In genomic region chr12:88132387-88132786, GRCh38 we compare ENCODE assay signal across 18 cellular contexts. TPM values are rescaled to one million over a fixed set of nuclear protein-coding genes. Genes with fewer than 3 reads are reported as not detected.
DNase-seq lines count a peak whose midpoint lies in the region; ATAC-seq, FAIRE-seq and TF ChIP-seq lines count a peak whose summit lies in the region.
"Had no signal": no experiment of that assay in that cellular context is flagged by ENCODE, and none has a peak within 500 bp of the region (broad histone marks: within the 10 kb centered on the region; RNA-seq: fewer than 3 reads in every experiment).

No MANE protein-coding gene starts in this region.

- no peak overlapping the region for H3K4me2 ChIP-seq in MM.1S (ENCODE audit: low read depth, low read length)
- no peak overlapping the region for H3K4me2 ChIP-seq in endothelial cell of umbilical vein (ENCODE audit: insufficient read depth, low read length)
- H3K4me2 ChIP-seq: BLaER1 treated with 17β-estradiol and CSF1 and Interleukin-3, amounts not matched to agents 10 nM and 100 nM had no signal

- peaks cover 21% of the 10 kb centered on the region for H3K36me3 Mint-ChIP-seq in activated CD4-positive, alpha-beta T cell treated with anti-CD3 and anti-CD28 coated beads, Interleukin-2, amount 10 ng/mL, durations not matched to agents 7 days and 5 days (ENCODE audit: low read depth)
- H3K36me3 Mint-ChIP-seq in osteocyte (ENCODE audit: unreplicated experiment), result peaks cover 18% of the 10 kb centered on the region

- no peak for DNase-seq in activated CD4-positive, alpha-beta T cell treated with anti-CD3 and anti-CD28 coated beads, Interleukin-2, amount 10 ng/mL, durations not matched to agents 7 days and 5 days
- no peak for DNase-seq in activated CD4-positive, alpha-beta T cell treated with anti-CD3 and anti-CD28 coated beads for 4 hours
- peak; percentile 10 for DNase-seq in MM.1S
- no peak for DNase-seq in endothelial cell of umbilical vein (ENCODE audit: low read depth, low spot score)
- no peak for DNase-seq in osteocyte (ENCODE audit: extremely low spot score, unreplicated experiment)
- DNase-seq in activated CD8-positive, alpha-beta memory T cell treated with anti-CD3 and anti-CD28 coated beads for 24 hours, result no peak
- no peak for DNase-seq in H4 (ENCODE audit: low spot score)
- DNase-seq: 8988T, KBM-7, MG63, NCI-H1105, NCI-H187, NCI-H446 treated with DMSO at 0.1 percent for 48 hours, NCI-H774, Peyer's patch, SHP77 had no signal

- peak; percentile 47 for FAIRE-seq in endothelial cell of umbilical vein (lab: Jason Lieb, UNC)

- H3K79me2 ChIP-seq in MM.1S (ENCODE audit: low read length), result no peaks in the 10 kb centered on the region
- no peaks in the 10 kb centered on the region for H3K79me2 ChIP-seq in endothelial cell of umbilical vein (ENCODE audit: control insufficient read depth, insufficient read depth, low read length)

- no peak for ATAC-seq in GM21786 (IDR thresholded peaks at IDR 0.05; ENCODE audit: unreplicated experiment)

- H3K4me1 ChIP-seq in MM.1S (ENCODE audit: low read length), result 0 out of 2 replicates have a peak, but pooled peaks cover 5% of the 10 kb centered on the region
- no peaks in the 10 kb centered on the region for H3K4me1 ChIP-seq in endothelial cell of umbilical vein (ENCODE audit: control insufficient read depth, extremely low read depth, insufficient read depth, low read length)
- H3K4me1 ChIP-seq: BLaER1 treated with 17β-estradiol and CSF1 and Interleukin-3, amounts not matched to agents 10 nM and 100 nM; Peyer's patch had no signal

- H3K4me3 ChIP-seq in MM.1S (ENCODE audit: low read length), result no peak overlapping the region
- no peak overlapping the region for H3K4me3 ChIP-seq in endothelial cell of umbilical vein (replicated peaks in 1 of 3; ENCODE audit: insufficient read depth in 1 of 3, low read depth in 1 of 3, low read length in 3 of 3)
- H3K4me3 ChIP-seq: BLaER1 treated with 17β-estradiol and CSF1 and Interleukin-3, amounts not matched to agents 10 nM and 100 nM; MG63; Peyer's patch had no signal

- H3K27me3 Mint-ChIP-seq in activated CD4-positive, alpha-beta T cell treated with anti-CD3 and anti-CD28 coated beads, Interleukin-2, amount 10 ng/mL, durations not matched to agents 7 days and 5 days, result no peaks in the 10 kb centered on the region
- no peaks in the 10 kb centered on the region for H3K27me3 Mint-ChIP-seq in osteocyte (ENCODE audit: unreplicated experiment)

- no peaks in the 10 kb centered on the region for H3K9me3 ChIP-seq in MM.1S (replicated peaks; ENCODE audit: insufficient read depth, low read length)
- H3K9me3 ChIP-seq in endothelial cell of umbilical vein (replicated peaks; ENCODE audit: control insufficient read depth, insufficient read depth, low read length), result no peaks in the 10 kb centered on the region
- H3K9me3 ChIP-seq: BLaER1 treated with 17β-estradiol and CSF1 and Interleukin-3, amounts not matched to agents 10 nM and 100 nM; MG63; Peyer's patch had no signal

- dilution Hi-C loops in endothelial cell of umbilical vein (cut with MboI; ENCODE audit: extremely low pct_ligation_motif_present, low sequenced_read_pairs), result no loop called here

- no peak overlapping the region for H3K9ac ChIP-seq in MM.1S (ENCODE audit: low read length)
- H3K9ac ChIP-seq in endothelial cell of umbilical vein (replicated peaks; ENCODE audit: extremely low read depth, insufficient read depth, low read length), result no peak overlapping the region
- H3K9ac ChIP-seq: BLaER1 treated with 17β-estradiol and CSF1 and Interleukin-3, amounts not matched to agents 10 nM and 100 nM had no signal

- H3K4me3 Mint-ChIP-seq in activated CD4-positive, alpha-beta T cell treated with anti-CD3 and anti-CD28 coated beads, Interleukin-2, amount 10 ng/mL, durations not matched to agents 7 days and 5 days, result no peak overlapping the region
- no peak overlapping the region for H3K4me3 Mint-ChIP-seq in osteocyte (ENCODE audit: unreplicated experiment)

- H3K9me3 Mint-ChIP-seq in activated CD4-positive, alpha-beta T cell treated with anti-CD3 and anti-CD28 coated beads, Interleukin-2, amount 10 ng/mL, durations not matched to agents 7 days and 5 days, result no peaks in the 10 kb centered on the region
- H3K9me3 Mint-ChIP-seq in osteocyte (ENCODE audit: unreplicated experiment), result no peaks in the 10 kb centered on the region

- H3K27ac ChIP-seq in MM.1S (ENCODE audit: low read length) (no peak overlapping the region), endothelial cell of umbilical vein (ENCODE audit: insufficient read depth, low read depth, low read length) (no peak overlapping the region)
- H3K27ac ChIP-seq: Peyer's patch had no signal

- H3F3A ChIP-seq in MM.1S (ENCODE audit: insufficient read depth, low read length), result no peaks in the 10 kb centered on the region

- CTCF ChIA-PET in activated CD4-positive, alpha-beta T cell treated with anti-CD3 and anti-CD28 coated beads, Interleukin-2, amount 10 ng/mL, durations not matched to agents 7 days and 5 days (lab: Charles Lee), result no interaction called here
- CTCF ChIA-PET in endothelial cell of umbilical vein (lab: Charles Lee), result interaction anchor here (1.5 kb wide), 1 partner anchor 885 kb away, joined by 3 read pairs; no protein-coding TSS in a partner anchor

- H3K27ac Mint-ChIP-seq in activated CD4-positive, alpha-beta T cell treated with anti-CD3 and anti-CD28 coated beads, Interleukin-2, amount 10 ng/mL, durations not matched to agents 7 days and 5 days, result peak overlapping the region; percentile 26
- H3K27ac Mint-ChIP-seq in osteocyte (ENCODE audit: unreplicated experiment), result peak overlapping the region; percentile 8

- H3K27me3 ChIP-seq in MM.1S (replicated peaks; ENCODE audit: insufficient read depth, low read length), result no peaks in the 10 kb centered on the region
- H3K27me3 ChIP-seq in endothelial cell of umbilical vein (ENCODE audit: control insufficient read depth in 2 of 2, insufficient read depth in 2 of 2, low read length in 2 of 2), result no peaks in the 10 kb centered on the region
- H3K27me3 ChIP-seq: BLaER1 treated with 17β-estradiol and CSF1 and Interleukin-3, amounts not matched to agents 10 nM and 100 nM; MG63; Peyer's patch had no signal

- H3K9me1 ChIP-seq in endothelial cell of umbilical vein (replicated peaks; ENCODE audit: control insufficient read depth, extremely low read depth, insufficient read depth, low read length), result no peaks in the 10 kb centered on the region

- intact Hi-C loops in endothelial cell of umbilical vein (cut with micrococcal nuclease), result no loop called here

- H3K36me3 ChIP-seq in MM.1S (replicated peaks; ENCODE audit: insufficient read depth, low read length) (no peaks in the 10 kb centered on the region; the same call in 1 of the 2 replicates), endothelial cell of umbilical vein (ENCODE audit: control insufficient read depth in 2 of 2, extremely low read depth in 1 of 2, insufficient read depth in 2 of 2, low read length in 2 of 2) (peaks cover 0 to 5% of the 10 kb centered on the region in 2 experiments)

- no peak for TF ChIP-seq CTCF in MM.1S (IDR thresholded peaks at IDR 0.05; ENCODE audit: low read length)
- no peak for TF ChIP-seq CTCF in endothelial cell of umbilical vein (IDR thresholded peaks at IDR 0.05; ENCODE audit: extremely low read depth in 1 of 2, insufficient read depth in 1 of 2, low read depth in 1 of 2, low read length in 2 of 2)
- no peak for TF ChIP-seq CTCF in osteocyte (IDR thresholded peaks at IDR 0.05)

- no peaks in the 10 kb centered on the region for H4K20me1 ChIP-seq in MM.1S (ENCODE audit: insufficient read depth, low read length)
- H4K20me1 ChIP-seq in endothelial cell of umbilical vein (replicated peaks; ENCODE audit: control insufficient read depth, extremely low read depth, insufficient read depth, low read length), result no peaks in the 10 kb centered on the region
- H4K20me1 ChIP-seq: BLaER1 treated with 17β-estradiol and CSF1 and Interleukin-3, amounts not matched to agents 10 nM and 100 nM had no signal

- BruUV-seq in endothelial cell of umbilical vein (replicated peaks; lab: Mats Ljungman, UMichigan), result no TSS peak

- POLR2A ChIA-PET in activated CD4-positive, alpha-beta T cell treated with anti-CD3 and anti-CD28 coated beads, Interleukin-2, amount 10 ng/mL, durations not matched to agents 7 days and 5 days (lab: Charles Lee), result no interaction called here
- POLR2A ChIA-PET in endothelial cell of umbilical vein (lab: Charles Lee), result no interaction called here

- TF ChIP-seq POLR2A in endothelial cell of umbilical vein (IDR thresholded peaks at IDR 0.05; ENCODE audit: low read depth, low read length), result no peak

- H2AFZ ChIP-seq in MM.1S (ENCODE audit: low read length), result no peak overlapping the region
- H2AFZ ChIP-seq in endothelial cell of umbilical vein (ENCODE audit: low read depth, low read length), result no peak overlapping the region

- H3K9me2 ChIP-seq in MM.1S (replicated peaks; ENCODE audit: insufficient read depth, low read length), result no peaks in the 10 kb centered on the region

- H3K4me1 Mint-ChIP-seq in activated CD4-positive, alpha-beta T cell treated with anti-CD3 and anti-CD28 coated beads, Interleukin-2, amount 10 ng/mL, durations not matched to agents 7 days and 5 days, result peaks cover 5% of the 10 kb centered on the region
- H3K4me1 Mint-ChIP-seq in osteocyte (ENCODE audit: unreplicated experiment), result peaks cover 9% of the 10 kb centered on the region

RNA-seq across cellular contexts. Expression of gene CEP290, which starts 9.5 kb away (rescaled TPM):
- 10 to 100 TPM; 10.9 to 12.2 TPM for total RNA-seq in activated CD4-positive, alpha-beta T cell treated with anti-CD3 and anti-CD28 coated beads, Interleukin-2, amount 10 ng/mL, durations not matched to agents 7 days and 5 days
- total RNA-seq in endothelial cell of umbilical vein, result 16.5 and 19.1 TPM in 2 replicates
- 2.2 and 3.9 TPM in 2 replicates for polyA plus RNA-seq in endothelial cell of umbilical vein
- polyA plus RNA-seq in endothelial cell of umbilical vein (2011; cell fraction: cytosol; rRNA removed), result 5.3 and 5.6 TPM in 2 replicates
- 18.9 and 22.1 TPM in 2 replicates for polyA plus RNA-seq in endothelial cell of umbilical vein (2011; cell fraction: nucleus; rRNA removed)
- polyA plus RNA-seq in endothelial cell of umbilical vein (2012), result 11.5 and 13.2 TPM in 2 replicates
- 5.3 and 6.8 TPM in 2 replicates for polyA minus RNA-seq in endothelial cell of umbilical vein
- polyA minus RNA-seq in endothelial cell of umbilical vein (2011; cell fraction: cytosol; rRNA and poly(A)+ RNA removed), result 3.3 TPM
- polyA minus RNA-seq in endothelial cell of umbilical vein (2011; cell fraction: nucleus; rRNA and poly(A)+ RNA removed), result 23.9 and 26.5 TPM in 2 replicates
- 15.4 and 17.0 TPM in 2 replicates for total RNA-seq in osteocyte
- total RNA-seq in H4 (2014; rRNA removed; shearing (Covaris generic)), result 6.3 and 7.5 TPM in 2 replicates

RNA-seq across cellular contexts. Expression of gene TMTC3, which starts 9.7 kb away (rescaled TPM):
- total RNA-seq in activated CD4-positive, alpha-beta T cell treated with anti-CD3 and anti-CD28 coated beads, Interleukin-2, amount 10 ng/mL, durations not matched to agents 7 days and 5 days, result 1 to 10 TPM; 6.1 to 6.4 TPM
- total RNA-seq in endothelial cell of umbilical vein, result 34.5 and 36.5 TPM in 2 replicates
- 6.5 and 7.8 TPM in 2 replicates for polyA plus RNA-seq in endothelial cell of umbilical vein
- polyA plus RNA-seq in endothelial cell of umbilical vein (2011; cell fraction: cytosol; rRNA removed), result 4.2 and 4.6 TPM in 2 replicates
- 5.2 and 7.9 TPM in 2 replicates for polyA plus RNA-seq in endothelial cell of umbilical vein (2011; cell fraction: nucleus; rRNA removed)
- 12.4 and 18.4 TPM in 2 replicates for polyA plus RNA-seq in endothelial cell of umbilical vein (2012)
- polyA minus RNA-seq in endothelial cell of umbilical vein, result 68.2 and 81.2 TPM in 2 replicates
- 26.0 TPM for polyA minus RNA-seq in endothelial cell of umbilical vein (2011; cell fraction: cytosol; rRNA and poly(A)+ RNA removed)
- 18.0 and 36.4 TPM in 2 replicates for polyA minus RNA-seq in endothelial cell of umbilical vein (2011; cell fraction: nucleus; rRNA and poly(A)+ RNA removed)
- total RNA-seq in osteocyte, result 42.0 and 43.3 TPM in 2 replicates
- 22.7 and 30.5 TPM in 2 replicates for total RNA-seq in H4 (2014; rRNA removed; shearing (Covaris generic))
